1 cellular context compared by ENCODE assay signal in genomic region chr7:43960933-43961332, GRCh38.
A peak's percentile ranks its signal among the peaks of the same experiment; 100 is the strongest.
TF ChIP-seq lines count a peak whose summit lies in the region.

No MANE protein-coding gene starts in this region.

TF ChIP-seq in K562, 482 proteins besides CTCF, POLR2A, EP300 and RAD21:
- TF ChIP-seq NFYB (IDR thresholded peaks at IDR 0.05; ENCODE audit: extremely low read depth, insufficient read length) (peak; percentile 4), MITF (IDR thresholded peaks at IDR 0.05) (no peak)
